In genomic region chr20:33945391-33946079, GRCh38 we compare ENCODE assay signal across 13 cellular contexts. TPM values are rescaled to one million over a fixed set of nuclear protein-coding genes. Genes with fewer than 3 reads are reported as not detected.
DNase-seq lines count a peak whose midpoint lies in the region; ATAC-seq, FAIRE-seq and TF ChIP-seq lines count a peak whose summit lies in the region.
"Had no signal": no experiment of that assay in that cellular context is flagged by ENCODE, and none has a peak within 500 bp of the region (broad histone marks: within the 10 kb centered on the region; RNA-seq: fewer than 3 reads in every experiment).

No MANE protein-coding gene starts in this region.

- 74 to 79% methylated on average over 5 of the region's 5 CpGs for WGBS in pancreas, 2 donors

- no peak overlapping the region for H3K4me3 Mint-ChIP-seq in activated CD4-positive, alpha-beta T cell treated with anti-CD3 and anti-CD28 coated beads, Interleukin-2, amount 10 ng/mL, durations not matched to agents 24 days and 14 days
- H3K4me3 Mint-ChIP-seq: stimulated activated naive CD8-positive, alpha-beta T cell treated with anti-CD3 and anti-CD28 coated beads, Interleukin-15, amount 100 ng/mL, for 72 hours had no signal

- no peaks in the 10 kb centered on the region for H3K4me1 Mint-ChIP-seq in activated CD4-positive, alpha-beta T cell treated with anti-CD3 and anti-CD28 coated beads, Interleukin-2, amount 10 ng/mL, durations not matched to agents 24 days and 14 days
- H3K4me1 Mint-ChIP-seq: stimulated activated naive CD8-positive, alpha-beta T cell treated with anti-CD3 and anti-CD28 coated beads, Interleukin-15, amount 100 ng/mL, for 72 hours had no signal

- intact Hi-C loops in pancreas (cut with DNase I): no loop called here
- intact Hi-C loops in activated CD4-positive, alpha-beta T cell treated with anti-CD3 and anti-CD28 coated beads, Interleukin-2, amount 10 ng/mL, durations not matched to agents 24 days and 14 days (cut with micrococcal nuclease): loop anchor here (5.0 to 10.0 kb wide), 2 partner anchors 79 to 127 kb away; no protein-coding TSS in a partner anchor

- H3K36me3 Mint-ChIP-seq in activated CD4-positive, alpha-beta T cell treated with anti-CD3 and anti-CD28 coated beads, Interleukin-2, amount 10 ng/mL, durations not matched to agents 24 days and 14 days (ENCODE audit: low read depth): no peaks in the 10 kb centered on the region

- H3K4me3 ChIP-seq in pancreas: no peak overlapping the region

- no peaks in the 10 kb centered on the region for H3K27me3 ChIP-seq in pancreas

- no peak overlapping the region for H3K27ac ChIP-seq in pancreas
- H3K27ac ChIP-seq: VCaP had no signal

- no peak for FAIRE-seq in pancreas (lab: Jason Lieb, UNC)

- no peak overlapping the region for H3K27ac Mint-ChIP-seq in activated CD4-positive, alpha-beta T cell treated with anti-CD3 and anti-CD28 coated beads, Interleukin-2, amount 10 ng/mL, durations not matched to agents 24 days and 14 days
- H3K27ac Mint-ChIP-seq: stimulated activated naive CD8-positive, alpha-beta T cell treated with anti-CD3 and anti-CD28 coated beads, Interleukin-15, amount 100 ng/mL, for 72 hours had no signal

- H3K9me3 ChIP-seq in pancreas: no peaks in the 10 kb centered on the region

- no peaks in the 10 kb centered on the region for H3K27me3 Mint-ChIP-seq in activated CD4-positive, alpha-beta T cell treated with anti-CD3 and anti-CD28 coated beads, Interleukin-2, amount 10 ng/mL, durations not matched to agents 24 days and 14 days

- no peak for ATAC-seq in pancreas
- no peak for ATAC-seq in HG02852 (IDR thresholded peaks at IDR 0.05; ENCODE audit: unreplicated experiment)
- ATAC-seq: stimulated activated naive CD8-positive, alpha-beta T cell treated with anti-CD3 and anti-CD28 coated beads, Interleukin-15, amount 100 ng/mL, for 72 hours had no signal

- DNase-seq in GM04504 (ENCODE audit: low read depth) (peak; percentile 52), SK-MEL-5 (ENCODE audit: low read depth, low spot score) (peak; percentile 93), fibroblast of peridontal ligament (ENCODE audit: extremely low read depth) (peak; percentile 86), pons (ENCODE audit: low spot score) (peak; percentile 99), pancreas (no peak), HuH-7 (ENCODE audit: low spot score) (no peak)
- DNase-seq in activated CD4-positive, alpha-beta T cell treated with anti-CD3 and anti-CD28 coated beads, Interleukin-2, amount 10 ng/mL, durations not matched to agents 24 days and 14 days: no peak
- DNase-seq: DMS153; KG1; Right ventricle myocardium superior; stimulated activated naive CD8-positive, alpha-beta T cell treated with anti-CD3 and anti-CD28 coated beads, Interleukin-15, amount 100 ng/mL, for 72 hours had no signal

- H3K4me1 ChIP-seq in pancreas: no peaks in the 10 kb centered on the region

- no peaks in the 10 kb centered on the region for H3K36me3 ChIP-seq in pancreas

- peaks cover 16% of the 10 kb centered on the region for H3K9me3 Mint-ChIP-seq in activated CD4-positive, alpha-beta T cell treated with anti-CD3 and anti-CD28 coated beads, Interleukin-2, amount 10 ng/mL, durations not matched to agents 24 days and 14 days

- no peak for TF ChIP-seq CTCF in pancreas (IDR thresholded peaks at IDR 0.05)

- in situ Hi-C loops in SK-MEL-5 (cut with HindIII; ENCODE audit: low pct_unique_long_range_greater_than_20kb, low sequenced_read_pairs): no loop called here

RNA-seq across cellular contexts. Expression of gene RALY, which starts 48.2 kb away (rescaled TPM):
- 151 TPM in 2 replicates for total RNA-seq in SK-MEL-5 (2014; rRNA removed; shearing (Covaris generic))
- polyA plus RNA-seq in SK-MEL-5 (2015; cell fraction: cytosol; rRNA removed): 307 and 315 TPM in 2 replicates
- polyA plus RNA-seq in SK-MEL-5 (2015; cell fraction: nucleus; rRNA removed): 64.1 and 66.7 TPM in 2 replicates
- 10 to 100 TPM; 30.0 to 58.5 (median 40.5) TPM for total RNA-seq in pancreas
- 10 to 100 TPM; 57.9 to 60.4 TPM for polyA plus RNA-seq in pancreas
- 152 and 153 TPM in 2 replicates for total RNA-seq in activated CD4-positive, alpha-beta T cell treated with anti-CD3 and anti-CD28 coated beads, Interleukin-2, amount 10 ng/mL, durations not matched to agents 24 days and 14 days

Comparison
In these comparisons a context has a peak if more than half of its experiments do, and no peak if none do; other contexts are left out.
1. DNase-seq: peak in GM04504 (single experiment), SK-MEL-5 (single experiment), fibroblast of peridontal ligament (single experiment) and pons (single experiment); none in pancreas (0 of 6), activated CD4-positive, alpha-beta T cell treated with anti-CD3 and anti-CD28 coated beads, Interleukin-2, amount 10 ng/mL, durations not matched to agents 24 days and 14 days (single experiment) and HuH-7 (single experiment).